ENCODE assay signal across 8 cellular contexts in the genomic region with DNA sequence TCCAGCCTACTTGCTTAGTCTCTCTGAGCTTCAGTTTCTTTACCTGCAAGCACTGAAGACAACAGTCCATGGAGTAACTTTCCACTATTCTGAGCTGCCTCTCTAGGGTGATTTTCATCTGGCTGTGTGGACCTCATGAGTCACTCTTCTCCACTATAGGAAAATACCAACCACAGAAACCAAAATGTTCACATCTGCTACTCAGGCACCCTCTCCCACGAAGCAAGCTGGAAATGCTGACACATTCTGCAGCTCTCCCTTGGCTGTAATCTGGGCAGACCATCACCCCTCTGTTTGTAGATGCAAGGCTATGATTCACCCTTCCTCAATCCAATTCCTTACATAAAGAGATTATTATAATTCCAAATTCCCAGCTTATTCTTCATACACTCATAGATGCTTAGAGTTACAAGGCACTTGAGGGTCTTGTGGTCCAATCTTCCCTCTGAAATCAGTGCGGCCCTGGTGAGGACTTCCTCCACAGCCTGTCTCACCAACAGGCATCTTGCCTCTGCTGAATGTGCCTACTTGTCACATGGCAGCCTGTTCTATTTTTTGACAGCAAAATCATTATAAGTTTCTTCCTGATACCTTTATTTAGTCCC.
DNase-seq lines count a peak whose midpoint lies in the region; ATAC-seq, FAIRE-seq and TF ChIP-seq lines count a peak whose summit lies in the region.

No MANE protein-coding gene starts in this region.

- DNase-seq in GM12891 (ENCODE audit: insufficient read length, low spot score), result no peak
- peak; percentile 99 for DNase-seq in HS-27A (ENCODE audit: low read depth)
- peak; percentile 94 for DNase-seq in amniotic stem cell (lab: John Stamatoyannopoulos, UW)
- peak; percentile 46 for DNase-seq in putamen (ENCODE audit: low spot score)
- DNase-seq in ecto neural progenitor cell (ENCODE audit: low spot score), result no peak
- no peak for DNase-seq in mesenteric fat pad (ENCODE audit: low spot score)
- DNase-seq in DMS 273 (lab: John Stamatoyannopoulos, UW; ENCODE audit: unreplicated experiment), result no peak

- FAIRE-seq in GM12891 (lab: Jason Lieb, UNC), result peak; percentile 87

- peak; percentile 71 for ATAC-seq in GM21515 (IDR thresholded peaks at IDR 0.05; ENCODE audit: unreplicated experiment)

- no peak for TF ChIP-seq POLR2A in GM12891 (IDR thresholded peaks at IDR 0.05; ENCODE audit: low read depth, low read length)

TF ChIP-seq in GM12891, 5 proteins besides CTCF, POLR2A, EP300 and RAD21:
- no peak for TF ChIP-seq PAX5 (IDR thresholded peaks at IDR 0.05; ENCODE audit: insufficient read depth, low read length, severe bottlenecking)
- TF ChIP-seq SPI1 (IDR thresholded peaks at IDR 0.05; ENCODE audit: low read depth, low read length), result no peak
- no peak for TF ChIP-seq POLR2AphosphoS5 (IDR thresholded peaks at IDR 0.05; ENCODE audit: low read depth, low read length)
- TF ChIP-seq POU2F2 (IDR thresholded peaks at IDR 0.05; ENCODE audit: low read depth, low read length), result no peak
- no peak for TF ChIP-seq TAF1 (IDR thresholded peaks at IDR 0.05; ENCODE audit: low read depth, low read length)

Comparison
In these comparisons a context has a peak if more than half of its experiments do, and no peak if none do; other contexts are left out.
1. DNase-seq: peak in HS-27A (single experiment), amniotic stem cell (single experiment) and putamen (single experiment); none in GM12891 (single experiment), ecto neural progenitor cell (single experiment), mesenteric fat pad (single experiment) and DMS 273 (single experiment).